ENCODE assay signal across 12 cellular contexts in genomic region chr12:57101892-57102695, GRCh38. TPM values are rescaled to one million over a fixed set of nuclear protein-coding genes. Genes with fewer than 3 reads are reported as not detected.
DNase-seq lines count a peak whose midpoint lies in the region; ATAC-seq and TF ChIP-seq lines count a peak whose summit lies in the region.
"Had no signal": no experiment of that assay in that cellular context is flagged by ENCODE, and none has a peak within 500 bp of the region (broad histone marks: within the 10 kb centered on the region; RNA-seq: fewer than 3 reads in every experiment).

No MANE protein-coding gene starts in this region.

- H3K27me3 ChIP-seq in right cardiac atrium (ENCODE audit: control insufficient read depth, insufficient read depth) (no peaks in the 10 kb centered on the region), dorsolateral prefrontal cortex (no peaks in the 10 kb centered on the region)
- H3K27me3 ChIP-seq: ascending aorta had no signal

- CTCF ChIA-PET in activated CD4-positive, alpha-beta memory T cell treated with anti-CD3 and anti-CD28 coated beads for 36 hours (lab: Charles Lee), result interaction anchor here (0.8 to 2.4 kb wide), 2 partner anchors 10 to 24 kb away, joined by 4 to 10 read pairs; partner anchors contain the start of gene STAT6

- DNase-seq in right cardiac atrium (peak in 2 of 3 donors; percentile 42 to 50), left ventricle myocardium superior (no peak), kidney tubule cell (ENCODE audit: low spot score) (peak; percentile 70), dorsolateral prefrontal cortex (no peak)
- DNase-seq in activated CD4-positive, alpha-beta memory T cell treated with anti-CD3 and anti-CD28 coated beads for 36 hours, result no peak
- DNase-seq: Karpas-422; stimulated activated CD4-positive, alpha-beta T cell treated with anti-CD3 and anti-CD28 coated beads, Interleukin-4, amount 100 ng/mL, for 1 hour had no signal

- H3K27ac ChIP-seq in right cardiac atrium (ENCODE audit: low read length) (no peak overlapping the region), dorsolateral prefrontal cortex (no peak overlapping the region)
- H3K27ac ChIP-seq: ascending aorta had no signal

- intact Hi-C loops in right cardiac atrium (cut with DNase I), result no loop called here
- intact Hi-C loops in left ventricle myocardium superior (cut with micrococcal nuclease), result no loop called here
- intact Hi-C loops in activated CD4-positive, alpha-beta memory T cell treated with anti-CD3 and anti-CD28 coated beads for 36 hours (cut with micrococcal nuclease), result no loop called here
- intact Hi-C loops in dorsolateral prefrontal cortex (cut with DNase I), result no loop called here

- H3K9me3 Mint-ChIP-seq in activated CD4-positive, alpha-beta memory T cell treated with anti-CD3 and anti-CD28 coated beads for 36 hours, result no peaks in the 10 kb centered on the region

- H3K4me1 Mint-ChIP-seq in activated CD4-positive, alpha-beta memory T cell treated with anti-CD3 and anti-CD28 coated beads for 36 hours (ENCODE audit: low read depth), result peaks cover 42% of the 10 kb centered on the region

- ATAC-seq in right cardiac atrium, result no peak
- no peak for ATAC-seq in left ventricle myocardium superior
- no peak for ATAC-seq in HG02642 (IDR thresholded peaks at IDR 0.05; ENCODE audit: poor library complexity, unreplicated experiment)
- no peak for ATAC-seq in GM18873 (IDR thresholded peaks at IDR 0.05; ENCODE audit: low FRiP score, unreplicated experiment)
- ATAC-seq in HG03432 (IDR thresholded peaks at IDR 0.05; ENCODE audit: unreplicated experiment), result no peak

- H3K4me3 ChIP-seq in right cardiac atrium (ENCODE audit: low read length) (no peak overlapping the region), dorsolateral prefrontal cortex (no peak overlapping the region)
- H3K4me3 ChIP-seq: ascending aorta had no signal

- no peaks in the 10 kb centered on the region for H3K9me3 ChIP-seq in right cardiac atrium (ENCODE audit: control insufficient read depth, low read length)
- H3K9me3 ChIP-seq: ascending aorta had no signal

- peaks cover 65% of the 10 kb centered on the region for H3K36me3 Mint-ChIP-seq in activated CD4-positive, alpha-beta memory T cell treated with anti-CD3 and anti-CD28 coated beads for 36 hours

- WGBS in right cardiac atrium, result 68% methylated on average over 15 of the region's 15 CpGs

- no peak overlapping the region for H3K4me3 Mint-ChIP-seq in activated CD4-positive, alpha-beta memory T cell treated with anti-CD3 and anti-CD28 coated beads for 36 hours

- H3K27me3 Mint-ChIP-seq in activated CD4-positive, alpha-beta memory T cell treated with anti-CD3 and anti-CD28 coated beads for 36 hours, result no peaks in the 10 kb centered on the region

- H3K27ac Mint-ChIP-seq in activated CD4-positive, alpha-beta memory T cell treated with anti-CD3 and anti-CD28 coated beads for 36 hours, result peak overlapping the region; percentile 76

- H3K4me1 ChIP-seq in right cardiac atrium (ENCODE audit: control insufficient read depth, insufficient read depth, low read length), result no peaks in the 10 kb centered on the region
- H3K4me1 ChIP-seq: ascending aorta had no signal

- no peak for TF ChIP-seq CTCF in dorsolateral prefrontal cortex (IDR thresholded peaks at IDR 0.05 in 54 of 56, conservative IDR thresholded peaks at IDR 0.05 in 2 of 56; ENCODE audit: low read depth in 1 of 56, partially characterized antibody in 56 of 56)

- POLR2A ChIA-PET in activated CD4-positive, alpha-beta memory T cell treated with anti-CD3 and anti-CD28 coated beads for 36 hours (lab: Charles Lee), result interaction anchor here (2.3 kb wide), 1 partner anchor 8 kb away, joined by 7 read pairs; no protein-coding TSS in a partner anchor

RNA-seq across cellular contexts. Expression of gene STAT6, which starts 9.1 kb away (rescaled TPM):
- total RNA-seq in right cardiac atrium (10 to 100 TPM; 77.8 to 89.6 (median 83.6) TPM), left ventricle myocardium superior (46.1 TPM), dorsolateral prefrontal cortex (10 to 100 TPM; 30.1 to 85.6 (median 49.8) TPM)
- polyA plus RNA-seq in right cardiac atrium, result 57.6 TPM
- total RNA-seq in activated CD4-positive, alpha-beta memory T cell treated with anti-CD3 and anti-CD28 coated beads for 36 hours, result 100 to 1,000 TPM; 209 to 218 TPM

RNA-seq across cellular contexts. Expression of gene NAB2, which starts 13.2 kb away (rescaled TPM):
- total RNA-seq in right cardiac atrium, result 10 to 100 TPM; 12.8 to 22.7 (median 14.7) TPM
- 13.8 TPM for polyA plus RNA-seq in right cardiac atrium
- total RNA-seq in left ventricle myocardium superior, result 10.9 TPM
- total RNA-seq in activated CD4-positive, alpha-beta memory T cell treated with anti-CD3 and anti-CD28 coated beads for 36 hours, result 10 to 100 TPM; 39.6 to 41.6 TPM
- total RNA-seq in dorsolateral prefrontal cortex, result 10 to 100 TPM; 15.3 to 64.0 (median 32.6) TPM

RNA-seq across cellular contexts. Expression of gene NEMP1, which starts 23.5 kb away (rescaled TPM):
- 1 to 10 TPM; 4.4 to 6.1 (median 5.1) TPM for total RNA-seq in right cardiac atrium
- 1.6 TPM for polyA plus RNA-seq in right cardiac atrium
- total RNA-seq in left ventricle myocardium superior, result 3.7 TPM
- 10 to 100 TPM; 70.6 to 73.5 TPM for total RNA-seq in activated CD4-positive, alpha-beta memory T cell treated with anti-CD3 and anti-CD28 coated beads for 36 hours
- 10 to 100 TPM in 52 of 120 experiments, 1 to 10 TPM in 68; 5.4 to 18.4 (median 9.6) TPM for total RNA-seq in dorsolateral prefrontal cortex

RNA-seq across cellular contexts. Expression of gene LRP1, which starts 26.2 kb away (rescaled TPM):
- total RNA-seq in right cardiac atrium, result 100 to 1,000 TPM in 3 of 4 donors, 10 to 100 TPM in 1; 79.7 to 181 (median 154) TPM
- 55.0 TPM for polyA plus RNA-seq in right cardiac atrium
- 108 TPM for total RNA-seq in left ventricle myocardium superior
- 1 to 10 TPM; 1.4 TPM for total RNA-seq in activated CD4-positive, alpha-beta memory T cell treated with anti-CD3 and anti-CD28 coated beads for 36 hours
- 100 to 1,000 TPM; 152 to 428 (median 234) TPM for total RNA-seq in dorsolateral prefrontal cortex

RNA-seq across cellular contexts. Expression of gene LRP1-AS, which starts 45.3 kb away (rescaled TPM):
- total RNA-seq in right cardiac atrium (not detected), left ventricle myocardium superior (not detected), dorsolateral prefrontal cortex (under 1 TPM in 2 of 120 experiments, not detected in 118; 0.76 to 0.81 TPM)
- not detected for polyA plus RNA-seq in right cardiac atrium
- not detected for total RNA-seq in activated CD4-positive, alpha-beta memory T cell treated with anti-CD3 and anti-CD28 coated beads for 36 hours
- total RNA-seq: ascending aorta, kidney epithelial cell had no signal

Comparison
In these comparisons a context has a peak if more than half of its experiments do, and no peak if none do; other contexts are left out.
1. DNase-seq: peak in right cardiac atrium (2 of 3) and kidney tubule cell (single experiment); none in left ventricle myocardium superior (single experiment), activated CD4-positive, alpha-beta memory T cell treated with anti-CD3 and anti-CD28 coated beads for 36 hours (single experiment) and dorsolateral prefrontal cortex (0 of 10).